In the genomic region with DNA sequence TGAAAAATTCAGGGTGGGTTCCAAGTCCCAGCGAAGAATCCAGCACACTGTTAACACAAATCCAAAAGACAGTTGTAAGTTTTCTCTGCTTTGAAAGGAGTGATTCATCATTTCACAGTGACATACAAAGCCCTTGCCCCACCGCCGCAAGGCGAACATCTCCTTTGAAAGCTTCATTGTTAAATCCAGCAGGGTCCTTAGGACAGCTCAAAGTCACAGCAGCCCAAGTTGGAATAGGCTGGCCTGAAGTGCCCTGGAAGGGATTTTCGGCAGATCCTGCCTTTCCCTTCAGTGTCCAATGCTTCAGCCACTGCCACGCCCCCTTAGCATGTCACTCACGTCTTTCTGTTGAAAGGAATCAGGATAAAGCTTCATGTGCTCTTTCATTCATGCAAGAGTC, we compare ENCODE assay signal across 25 cellular contexts.
DNase-seq lines count a peak whose midpoint lies in the region; ATAC-seq and TF ChIP-seq lines count a peak whose summit lies in the region.
"Had no signal": no experiment of that assay in that cellular context is flagged by ENCODE, and none has a peak within 500 bp of the region (broad histone marks: within the 10 kb centered on the region; RNA-seq: fewer than 3 reads in every experiment).

No MANE protein-coding gene starts in this region.

- H3K27me3 Mint-ChIP-seq in CD14-positive monocyte (ENCODE audit: low read depth in 3 of 3) (peaks cover 0 to 4% (median 0%) of the 10 kb centered on the region in 3 donors), endodermal cell (ENCODE audit: insufficient read depth) (no peaks in the 10 kb centered on the region), neural progenitor cell (ENCODE audit: insufficient read depth, low read depth) (peaks cover 5% of the 10 kb centered on the region)
- H3K27me3 Mint-ChIP-seq: T-cell had no signal

- H3K36me3 ChIP-seq in endodermal cell (ENCODE audit: control insufficient read depth, insufficient read depth, low read length): no peaks in the 10 kb centered on the region
- H3K36me3 ChIP-seq in neural progenitor cell: no peaks in the 10 kb centered on the region
- no peaks in the 10 kb centered on the region for H3K36me3 ChIP-seq in body of pancreas (replicated peaks in 1 of 2; ENCODE audit: insufficient read depth in 1 of 2, low read depth in 2 of 2)
- H3K36me3 ChIP-seq: gastroesophageal sphincter, left ventricle myocardium inferior, SJCRH30, upper lobe of left lung had no signal

- 58 to 80% methylated on average over 7 of the region's 7 CpGs for WGBS in endodermal cell (ENCODE audit: insufficient coverage in 1 of 2, insufficient read length in 1 of 2), 2 experiments
- 37 to 53% methylated on average over 7 of the region's 7 CpGs for WGBS in body of pancreas, 2 donors

- peaks cover 5% of the 10 kb centered on the region for H3F3A ChIP-seq in neural progenitor cell (ENCODE audit: low read depth)

- H3K9ac ChIP-seq in endodermal cell (ENCODE audit: extremely low read depth, low read length, poor library complexity, severe bottlenecking) (no peak overlapping the region), neural progenitor cell (no peak overlapping the region)

- H3K27ac Mint-ChIP-seq in CD14-positive monocyte (no peak overlapping the region), endodermal cell (no peak overlapping the region), neural progenitor cell (peak overlapping the region; percentile 57)
- H3K27ac Mint-ChIP-seq: T-cell had no signal

- intact Hi-C loops in CD14-positive monocyte (cut with micrococcal nuclease) (no loop called here), body of pancreas (cut with DNase I) (no loop called here)

- H3K9me3 ChIP-seq in endodermal cell (ENCODE audit: control insufficient read depth, low read length) (peaks cover 34% of the 10 kb centered on the region), neural progenitor cell (ENCODE audit: low read depth) (no peaks in the 10 kb centered on the region), body of pancreas (no peaks in the 10 kb centered on the region)
- H3K9me3 ChIP-seq: SJCRH30 had no signal

- DNase-seq in CD14-positive monocyte (ENCODE audit: low spot score) (no peak), RPMI7951 (ENCODE audit: low read depth) (peak; percentile 37), endodermal cell (no peak), neural progenitor cell (ENCODE audit: low spot score) (peak; percentile 29), SKM-1 treated with dmso at 0.1 percent for 144 hours (lab: John Stamatoyannopoulos, UW; ENCODE audit: unreplicated experiment) (no peak), NCI-H1436 (lab: John Stamatoyannopoulos, UW) (no peak), body of pancreas (no peak)
- DNase-seq: activated CD4-positive, alpha-beta T cell treated with anti-CD3 and anti-CD28 coated beads, Interleukin-2, amount 50 U/mL, for 4 hours; activated CD4-positive, CD25-positive, alpha-beta regulatory T cell; activated naive CD4-positive, alpha-beta T cell treated with anti-CD3 and anti-CD28 coated beads, Interleukin-2, amount 50 U/mL, for 16 hours; amniotic stem cell; Caco-2; cortex of kidney; DMS79 treated with DMSO at 0.1 percent for 48 hours; left ventricle myocardium inferior; NCI-H1092 treated with DMSO at 0.1 percent for 48 hours; NCI-H187 treated with DMSO at 0.1 percent for 48 hours; NCI-H526; SJCRH30; T-cell; upper lobe of left lung had no signal

- no peak overlapping the region for H3K4me2 ChIP-seq in neural progenitor cell

- H4K20me1 ChIP-seq in neural progenitor cell (ENCODE audit: low read depth): no peaks in the 10 kb centered on the region

- H3K36me3 Mint-ChIP-seq in CD14-positive monocyte: no peaks in the 10 kb centered on the region
- H3K36me3 Mint-ChIP-seq in endodermal cell (ENCODE audit: low read depth): no peaks in the 10 kb centered on the region
- no peaks in the 10 kb centered on the region for H3K36me3 Mint-ChIP-seq in neural progenitor cell
- H3K36me3 Mint-ChIP-seq: T-cell had no signal

- H3K79me2 ChIP-seq in neural progenitor cell (ENCODE audit: low read depth): no peaks in the 10 kb centered on the region

- peak overlapping the region; percentile 28 to 42 for H3K4me3 Mint-ChIP-seq in CD14-positive monocyte
- no peak overlapping the region for H3K4me3 Mint-ChIP-seq in endodermal cell
- peak overlapping the region; percentile 56 for H3K4me3 Mint-ChIP-seq in neural progenitor cell
- H3K4me3 Mint-ChIP-seq: T-cell had no signal

- TF ChIP-seq CTCF in CD14-positive monocyte (IDR thresholded peaks at IDR 0.05): no peak
- no peak for TF ChIP-seq CTCF in endodermal cell (conservative IDR thresholded peaks at IDR 0.05)
- no peak for TF ChIP-seq CTCF in neural progenitor cell (IDR thresholded peaks at IDR 0.05)
- no peak for TF ChIP-seq CTCF in body of pancreas (IDR thresholded peaks at IDR 0.05)

- no peak overlapping the region for H2AFZ ChIP-seq in neural progenitor cell (replicated peaks)

- H3K4me3 ChIP-seq in endodermal cell (ENCODE audit: low read length) (no peak overlapping the region), neural progenitor cell (no peak overlapping the region), body of pancreas (no peak overlapping the region)
- H3K4me3 ChIP-seq: gastroesophageal sphincter, left ventricle myocardium inferior, SJCRH30, skin epidermis, upper lobe of left lung had no signal

- peak overlapping the region; percentile 45 for H3K27ac ChIP-seq in endodermal cell (ENCODE audit: low read depth, low read length)
- no peak overlapping the region for H3K27ac ChIP-seq in neural progenitor cell
- no peak overlapping the region for H3K27ac ChIP-seq in body of pancreas
- H3K27ac ChIP-seq: gastroesophageal sphincter, left ventricle myocardium inferior, SJCRH30, skin epidermis, upper lobe of left lung had no signal

- no peak for ATAC-seq in HG02885 (IDR thresholded peaks at IDR 0.05; ENCODE audit: poor library complexity, unreplicated experiment)
- no peak for ATAC-seq in body of pancreas
- ATAC-seq: gastroesophageal sphincter, HCT116, T-cell had no signal

- H3K4me1 Mint-ChIP-seq in CD14-positive monocyte (peaks cover 8% of the 10 kb centered on the region), endodermal cell (no peaks in the 10 kb centered on the region), neural progenitor cell (peaks cover 12% of the 10 kb centered on the region)
- H3K4me1 Mint-ChIP-seq: T-cell had no signal

- H3K27me3 ChIP-seq in endodermal cell (ENCODE audit: control insufficient read depth, insufficient read depth, low read length, poor library complexity, severe bottlenecking): no peaks in the 10 kb centered on the region
- H3K27me3 ChIP-seq in neural progenitor cell: no peaks in the 10 kb centered on the region
- no peaks in the 10 kb centered on the region for H3K27me3 ChIP-seq in body of pancreas
- H3K27me3 ChIP-seq: gastroesophageal sphincter, SJCRH30, upper lobe of left lung had no signal

- no peak for TF ChIP-seq POLR2A in body of pancreas (IDR thresholded peaks at IDR 0.05)

- H3K9me3 Mint-ChIP-seq in CD14-positive monocyte (peaks cover 16 to 35% (median 21%) of the 10 kb centered on the region in 7 donors), endodermal cell (peaks cover 28% of the 10 kb centered on the region), neural progenitor cell (peaks cover 31% of the 10 kb centered on the region)

- H3K4me1 ChIP-seq in endodermal cell (ENCODE audit: control insufficient read depth, insufficient read depth, low read length) (no peaks in the 10 kb centered on the region), neural progenitor cell (peaks cover 4% of the 10 kb centered on the region), body of pancreas (no peaks in the 10 kb centered on the region)
- H3K4me1 ChIP-seq: Caco-2, gastroesophageal sphincter, left ventricle myocardium inferior, SJCRH30, upper lobe of left lung had no signal

Comparison
In these comparisons a context has a peak if more than half of its experiments do, and no peak if none do; other contexts are left out.
1. DNase-seq: peak in RPMI7951 (single experiment) and neural progenitor cell (single experiment); none in CD14-positive monocyte (single experiment), endodermal cell (single experiment), SKM-1 treated with dmso at 0.1 percent for 144 hours (single experiment), NCI-H1436 (single experiment) and body of pancreas (0 of 4).